9 cellular contexts compared by ENCODE assay signal in genomic region chr9:131735238-131736181, GRCh38. TPM values are rescaled to one million over a fixed set of nuclear protein-coding genes. Genes with fewer than 3 reads are reported as not detected.
A peak's percentile ranks its signal among the peaks of the same experiment; 100 is the strongest.
DNase-seq lines count a peak whose midpoint lies in the region; ATAC-seq and TF ChIP-seq lines count a peak whose summit lies in the region.
"Had no signal": no experiment of that assay in that cellular context is flagged by ENCODE, and none has a peak within 500 bp of the region (broad histone marks: within the 10 kb centered on the region; RNA-seq: fewer than 3 reads in every experiment).

No MANE protein-coding gene starts in this region.

- no peaks in the 10 kb centered on the region for H3K27me3 Mint-ChIP-seq in naive thymus-derived CD8-positive, alpha-beta T cell

- H3K4me1 Mint-ChIP-seq in naive thymus-derived CD8-positive, alpha-beta T cell: peaks cover 53 to 86% (median 83%) of the 10 kb centered on the region in 4 donors

- H3K4me3 ChIP-seq in Loucy (ENCODE audit: low read length, poor library complexity, severe bottlenecking) (peak overlapping the region; percentile 72), brain microvascular endothelial cell (ENCODE audit: low read depth, low read length) (no peak overlapping the region)

- no peaks in the 10 kb centered on the region for H3K9me3 ChIP-seq in Loucy (ENCODE audit: insufficient read depth, low read depth, low read length)

- in situ Hi-C loops in brain microvascular endothelial cell (cut with HindIII; ENCODE audit: low pct_ligation_motif_present, low sequenced_read_pairs): no loop called here

- peak overlapping the region; percentile 73 for H3K9ac ChIP-seq in Loucy (ENCODE audit: low read depth, low read length, poor library complexity, severe bottlenecking)

- no peak overlapping the region for H2AFZ ChIP-seq in Loucy (ENCODE audit: low read length)

- peaks cover 0 to 6% (median 0%) of the 10 kb centered on the region in 3 donors for H3K36me3 Mint-ChIP-seq in naive thymus-derived CD8-positive, alpha-beta T cell

- peaks cover 61% of the 10 kb centered on the region for H3K79me2 ChIP-seq in Loucy (ENCODE audit: insufficient read depth, low read length)

- H3K27ac ChIP-seq in brain microvascular endothelial cell: no peak overlapping the region

- H3K9me2 ChIP-seq in Loucy (replicated peaks; ENCODE audit: low read depth, low read length): no peaks in the 10 kb centered on the region

- H3K4me2 ChIP-seq in Loucy (ENCODE audit: low read depth, low read length, poor library complexity, severe bottlenecking): peak overlapping the region; percentile 97

- peaks cover 74% of the 10 kb centered on the region for H3K4me1 ChIP-seq in Loucy (ENCODE audit: insufficient read depth, low read length, poor library complexity, severe bottlenecking)

- H3K27ac Mint-ChIP-seq in naive thymus-derived CD8-positive, alpha-beta T cell: peak overlapping the region; percentile 85 to 95 (median 92)

- POLR2A ChIA-PET in naive thymus-derived CD8-positive, alpha-beta T cell (lab: Charles Lee): interaction anchor here (0.5 to 0.8 kb wide), 2 partner anchors 8 to 256 kb away, joined by 3 read pairs; no protein-coding TSS in a partner anchor

- H3F3A ChIP-seq in Loucy (ENCODE audit: low read depth): peaks cover 42% of the 10 kb centered on the region

- H3K27me3 ChIP-seq in Loucy (ENCODE audit: insufficient read depth, low read length, poor library complexity, severe bottlenecking) (no peaks in the 10 kb centered on the region), brain microvascular endothelial cell (replicated peaks) (no peaks in the 10 kb centered on the region)

- H3K36me3 ChIP-seq in Loucy (ENCODE audit: insufficient read depth, low read length) (no peaks in the 10 kb centered on the region), brain microvascular endothelial cell (replicated peaks) (no peaks in the 10 kb centered on the region)

- TF ChIP-seq CTCF in Loucy (conservative IDR thresholded peaks at IDR 0.05; ENCODE audit: low read length) (no peak), brain microvascular endothelial cell (IDR thresholded peaks at IDR 0.05; ENCODE audit: low read depth, low read length, missing control alignments) (no peak)

- DNase-seq in COLO668 (lab: John Stamatoyannopoulos, UW; ENCODE audit: unreplicated experiment): peak; percentile 35
- peak; percentile 16 for DNase-seq in brain microvascular endothelial cell
- no peak for DNase-seq in naive thymus-derived CD8-positive, alpha-beta T cell
- no peak for DNase-seq in anterior cingulate cortex (lab: John Stamatoyannopoulos, UW)
- DNase-seq in AG08396 (ENCODE audit: low spot score): no peak
- DNase-seq: NCI-H524 treated with DMSO at 0.1 percent for 48 hours had no signal

- H3K4me3 Mint-ChIP-seq in naive thymus-derived CD8-positive, alpha-beta T cell: peak overlapping the region in 9 of 10 donors; percentile 45 to 85 (median 75)

- peaks cover 37% of the 10 kb centered on the region for H4K20me1 ChIP-seq in Loucy (ENCODE audit: insufficient read depth, low read length, poor library complexity, severe bottlenecking)

- no peaks in the 10 kb centered on the region for H3K9me3 Mint-ChIP-seq in naive thymus-derived CD8-positive, alpha-beta T cell

- ATAC-seq in naive thymus-derived CD8-positive, alpha-beta T cell: no peak
- ATAC-seq in GM18517 (IDR thresholded peaks at IDR 0.05; ENCODE audit: unreplicated experiment) (no peak), HG03025 (IDR thresholded peaks at IDR 0.05; ENCODE audit: low FRiP score, unreplicated experiment) (no peak)

RNA-seq across cellular contexts. Expression of gene RAPGEF1, which starts 4.4 kb away (rescaled TPM):
- total RNA-seq in naive thymus-derived CD8-positive, alpha-beta T cell: 10 to 100 TPM; 91.7 to 94.7 TPM
- 1 to 10 TPM; 1.6 to 9.0 (median 4.4) TPM for polyA plus RNA-seq in naive thymus-derived CD8-positive, alpha-beta T cell

Comparison
In these comparisons a context has a peak if more than half of its experiments do, and no peak if none do; other contexts are left out.
1. DNase-seq: peak in COLO668 (single experiment) and brain microvascular endothelial cell (single experiment); none in naive thymus-derived CD8-positive, alpha-beta T cell (0 of 10), anterior cingulate cortex (0 of 58) and AG08396 (single experiment).